29 cellular contexts compared by ENCODE assay signal in the genomic region with DNA sequence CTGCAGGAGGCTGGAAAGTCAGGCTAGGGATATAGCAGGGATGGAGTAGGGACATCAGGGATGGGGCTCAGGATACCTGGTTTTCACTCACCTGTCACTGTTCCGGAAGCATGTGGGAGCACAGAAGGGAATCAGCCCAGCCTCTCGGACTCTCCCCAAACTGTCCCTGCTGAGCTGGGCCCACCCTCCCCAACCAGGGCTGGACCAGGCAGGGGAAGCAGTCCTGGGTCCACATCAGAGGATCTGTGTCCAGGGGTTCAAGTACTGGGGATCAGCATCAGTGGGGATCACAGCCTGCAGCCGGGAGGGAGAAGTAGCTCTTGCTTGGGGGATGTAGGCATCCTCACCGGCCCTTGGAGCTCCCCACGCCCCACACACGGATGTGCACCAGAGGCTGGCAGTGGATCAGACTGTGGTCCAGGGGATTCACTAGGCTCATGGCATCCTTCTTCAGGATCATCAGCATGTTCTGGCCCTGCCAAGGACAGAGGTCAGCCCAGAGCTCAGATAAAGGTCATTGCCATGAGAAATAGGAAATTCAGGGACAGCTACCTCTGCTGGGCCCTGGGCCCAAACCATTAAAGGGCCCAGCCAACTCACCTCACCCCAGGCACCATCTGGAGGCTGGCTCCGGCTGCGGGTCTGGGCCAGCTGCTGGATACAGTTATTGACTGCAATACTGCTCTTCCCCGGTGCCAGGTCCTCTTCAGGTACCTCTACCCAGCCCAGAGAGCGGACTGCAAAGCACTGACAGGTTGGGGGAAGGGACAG. TPM values are rescaled to one million over a fixed set of nuclear protein-coding genes. Genes with fewer than 3 reads are reported as not detected.
A peak's percentile ranks its signal among the peaks of the same experiment; 100 is the strongest.
DNase-seq lines count a peak whose midpoint lies in the region; ATAC-seq and TF ChIP-seq lines count a peak whose summit lies in the region.
"Had no signal": no experiment of that assay in that cellular context is flagged by ENCODE, and none has a peak within 500 bp of the region (broad histone marks: within the 10 kb centered on the region; RNA-seq: fewer than 3 reads in every experiment).

No MANE protein-coding gene starts in this region.

- no peak overlapping the region for H3K27ac ChIP-seq in upper lobe of right lung
- H3K27ac ChIP-seq: A549, coronary artery had no signal

- peaks cover 14% of the 10 kb centered on the region for H3K36me3 ChIP-seq in upper lobe of right lung

- TF ChIP-seq CTCF in natural killer cell (IDR thresholded peaks at IDR 0.05): no peak
- TF ChIP-seq CTCF in brain (conservative IDR thresholded peaks at IDR 0.05): no peak
- no peak for TF ChIP-seq CTCF in neural crest cell (conservative IDR thresholded peaks at IDR 0.05)
- no peak for TF ChIP-seq CTCF in upper lobe of right lung (IDR thresholded peaks at IDR 0.05)

- H3K36me3 Mint-ChIP-seq in natural killer cell (no peaks in the 10 kb centered on the region), brain (peaks cover 39% of the 10 kb centered on the region), neural crest cell (ENCODE audit: low read depth) (peaks cover 2% of the 10 kb centered on the region)
- peaks cover 5% of the 10 kb centered on the region for H3K36me3 Mint-ChIP-seq in natural killer cell treated with Interleukin-12 subunit alpha and Interleukin-12 subunit beta and Interleukin-15 and Interleukin-18, amount 100 ng/mL, for 72 hours

- peaks cover 26% of the 10 kb centered on the region for H3K4me1 ChIP-seq in upper lobe of right lung

- H3K4me3 Mint-ChIP-seq in natural killer cell (no peak overlapping the region), brain (peak overlapping the region in 3 of 5 experiments; percentile 93 to 97 (median 94)), neural crest cell (peak overlapping the region; percentile 98)
- H3K4me3 Mint-ChIP-seq in natural killer cell treated with Interleukin-12 subunit alpha and Interleukin-12 subunit beta and Interleukin-15 and Interleukin-18, amount 100 ng/mL, for 72 hours: no peak overlapping the region

- no peak overlapping the region for H3K4me3 ChIP-seq in upper lobe of right lung
- H3K4me3 ChIP-seq: A549, coronary artery had no signal

- H3K9me3 Mint-ChIP-seq in natural killer cell (no peaks in the 10 kb centered on the region), brain (no peaks in the 10 kb centered on the region), neural crest cell (no peaks in the 10 kb centered on the region)
- H3K9me3 Mint-ChIP-seq in natural killer cell treated with Interleukin-12 subunit alpha and Interleukin-12 subunit beta and Interleukin-15 and Interleukin-18, amount 100 ng/mL, for 72 hours: no peaks in the 10 kb centered on the region
- H3K9me3 Mint-ChIP-seq: activated CD8-positive, alpha-beta T cell treated with anti-CD3 and anti-CD28 coated beads for 36 hours; activated naive CD8-positive, alpha-beta T cell treated with anti-CD3 and anti-CD28 coated beads for 36 hours had no signal

- ATAC-seq in natural killer cell: no peak
- no peak for ATAC-seq in natural killer cell treated with Interleukin-12 subunit alpha and Interleukin-12 subunit beta and Interleukin-15 and Interleukin-18, amount 100 ng/mL, for 72 hours
- ATAC-seq in GM18870 (IDR thresholded peaks at IDR 0.05; ENCODE audit: unreplicated experiment): no peak
- no peak for ATAC-seq in upper lobe of right lung
- ATAC-seq: A549; activated CD8-positive, alpha-beta T cell treated with anti-CD3 and anti-CD28 coated beads for 36 hours; stimulated activated naive CD8-positive, alpha-beta T cell treated with anti-CD3 and anti-CD28 coated beads, Interleukin-15, Interleukin-2, amounts not matched to agents 100 U/mL and 50 U/mL, for 24 hours had no signal

- no peak for DNase-seq in natural killer cell
- DNase-seq in natural killer cell treated with Interleukin-12 subunit alpha and Interleukin-12 subunit beta and Interleukin-15 and Interleukin-18, amount 100 ng/mL, for 72 hours (ENCODE audit: low spot score): no peak
- DNase-seq in neural crest cell (ENCODE audit: low read depth, low spot score): no peak
- no peak for DNase-seq in DMS153 treated with DMSO at 0.1 percent for 48 hours (lab: John Stamatoyannopoulos, UW; ENCODE audit: unreplicated experiment)
- no peak for DNase-seq in SK-N-DZ (ENCODE audit: low spot score)
- no peak for DNase-seq in upper lobe of right lung
- DNase-seq: activated CD4-positive, alpha-beta T cell treated with anti-CD3 and anti-CD28 coated beads for 1 hour; activated CD8-positive, alpha-beta T cell treated with anti-CD3 and anti-CD28 coated beads for 36 hours; activated effector memory CD4-positive, alpha-beta T cell treated with anti-CD3 and anti-CD28 coated beads, Interleukin-2, amount 50 U/mL, for 16 hours; activated naive CD8-positive, alpha-beta T cell treated with anti-CD3 and anti-CD28 coated beads for 36 hours; activated T-cell treated with anti-CD3 and anti-CD28 coated beads for 4 hours; AML-193; effector memory CD4-positive, alpha-beta T cell; GDM1; MV-4-11; NCI-H1436; NCI-H2081 treated with DMSO at 0.1 percent for 48 hours; NCI-H345; occipital lobe; Right ventricle myocardium superior; stimulated activated CD4-positive, alpha-beta T cell treated with anti-CD3 and anti-CD28 coated beads, Interleukin-1b, Interleukin-23, amount 100 ng/mL, for 48 hours; stimulated activated naive CD8-positive, alpha-beta T cell treated with anti-CD3 and anti-CD28 coated beads, Interleukin-15, Interleukin-2, amounts not matched to agents 100 U/mL and 50 U/mL, for 24 hours had no signal

- H3K4me1 Mint-ChIP-seq in natural killer cell: peaks cover 37 to 48% of the 10 kb centered on the region in 2 donors
- H3K4me1 Mint-ChIP-seq in natural killer cell treated with Interleukin-12 subunit alpha and Interleukin-12 subunit beta and Interleukin-15 and Interleukin-18, amount 100 ng/mL, for 72 hours (ENCODE audit: low read depth in 2 of 2): peaks cover 30% of the 10 kb centered on the region in 2 donors
- peaks cover 73% of the 10 kb centered on the region for H3K4me1 Mint-ChIP-seq in brain
- H3K4me1 Mint-ChIP-seq in neural crest cell: peaks cover 41% of the 10 kb centered on the region

- H3K27me3 ChIP-seq in upper lobe of right lung: no peaks in the 10 kb centered on the region
- H3K27me3 ChIP-seq: ascending aorta had no signal

- peak overlapping the region; percentile 94 to 96 for H3K27ac Mint-ChIP-seq in natural killer cell
- H3K27ac Mint-ChIP-seq in natural killer cell treated with Interleukin-12 subunit alpha and Interleukin-12 subunit beta and Interleukin-15 and Interleukin-18, amount 100 ng/mL, for 72 hours: peak overlapping the region in 1 of 2 donors; percentile 73
- H3K27ac Mint-ChIP-seq in brain: peak overlapping the region in 3 of 5 experiments; percentile 93 to 98 (median 95)
- H3K27ac Mint-ChIP-seq in neural crest cell (ENCODE audit: unreplicated experiment): no peak overlapping the region
- H3K27ac Mint-ChIP-seq: activated naive CD8-positive, alpha-beta T cell treated with anti-CD3 and anti-CD28 coated beads for 36 hours had no signal

- H3K9me3 ChIP-seq in upper lobe of right lung: no peaks in the 10 kb centered on the region
- H3K9me3 ChIP-seq: A549, ascending aorta had no signal

- intact Hi-C loops in natural killer cell (cut with micrococcal nuclease): no loop called here
- intact Hi-C loops in upper lobe of right lung (cut with DNase I): loop anchor here (10.0 kb wide), 1 partner anchor 73 kb away; a partner anchor contains a TSS

- H3K27me3 Mint-ChIP-seq in natural killer cell (ENCODE audit: low read depth in 2 of 2) (no peaks in the 10 kb centered on the region), brain (peaks cover 17% of the 10 kb centered on the region), neural crest cell (ENCODE audit: low read depth) (no peaks in the 10 kb centered on the region)
- no peaks in the 10 kb centered on the region for H3K27me3 Mint-ChIP-seq in natural killer cell treated with Interleukin-12 subunit alpha and Interleukin-12 subunit beta and Interleukin-15 and Interleukin-18, amount 100 ng/mL, for 72 hours
- H3K27me3 Mint-ChIP-seq: activated CD8-positive, alpha-beta T cell treated with anti-CD3 and anti-CD28 coated beads for 36 hours; activated naive CD8-positive, alpha-beta T cell treated with anti-CD3 and anti-CD28 coated beads for 36 hours had no signal

RNA-seq across cellular contexts. Expression of a gene that starts 2.5 kb away (rescaled TPM):
- total RNA-seq in natural killer cell (10 to 100 TPM; 44.0 to 44.9 (median 44.4) TPM), neural crest cell (36.2 TPM in 2 replicates), upper lobe of right lung (25.8 TPM)
- total RNA-seq in natural killer cell treated with Interleukin-12 subunit alpha and Interleukin-12 subunit beta and Interleukin-15 and Interleukin-18, amount 100 ng/mL, for 72 hours: 10 to 100 TPM; 12.8 to 25.8 TPM
- polyA plus RNA-seq in brain (ENCODE audit: insufficient read depth, low read depth, low replicate concordance): 19.4 TPM
- 28.2 and 32.4 TPM in 2 replicates for polyA plus RNA-seq in SK-N-DZ (2014; cell fraction: cytosol; rRNA removed)
- polyA plus RNA-seq in SK-N-DZ (2014; cell fraction: nucleus; rRNA removed): 209 and 239 TPM in 2 replicates

RNA-seq across cellular contexts. Expression of a gene that starts 2.7 kb away (rescaled TPM):
- total RNA-seq in natural killer cell (10 to 100 TPM; 63.1 to 76.1 (median 72.3) TPM), neural crest cell (99.4 and 106 TPM in 2 replicates), upper lobe of right lung (89.4 TPM)
- total RNA-seq in natural killer cell treated with Interleukin-12 subunit alpha and Interleukin-12 subunit beta and Interleukin-15 and Interleukin-18, amount 100 ng/mL, for 72 hours: 10 to 100 TPM; 73.8 to 97.3 TPM
- 67.1 TPM for polyA plus RNA-seq in brain (ENCODE audit: insufficient read depth, low read depth, low replicate concordance)
- polyA plus RNA-seq in SK-N-DZ (2014; cell fraction: cytosol; rRNA removed): 51.7 and 60.8 TPM in 2 replicates
- polyA plus RNA-seq in SK-N-DZ (2014; cell fraction: nucleus; rRNA removed): 10.4 and 28.0 TPM in 2 replicates

RNA-seq across cellular contexts. Expression of a gene that starts 4.7 kb away (rescaled TPM):
- total RNA-seq in natural killer cell (10 to 100 TPM; 42.2 to 66.4 (median 59.4) TPM), neural crest cell (34.7 and 36.3 TPM in 2 replicates), upper lobe of right lung (19.4 TPM)
- total RNA-seq in natural killer cell treated with Interleukin-12 subunit alpha and Interleukin-12 subunit beta and Interleukin-15 and Interleukin-18, amount 100 ng/mL, for 72 hours: 10 to 100 TPM; 61.4 to 64.7 TPM
- polyA plus RNA-seq in brain (ENCODE audit: insufficient read depth, low read depth, low replicate concordance): 23.4 TPM
- 19.3 and 22.7 TPM in 2 replicates for polyA plus RNA-seq in SK-N-DZ (2014; cell fraction: cytosol; rRNA removed)
- polyA plus RNA-seq in SK-N-DZ (2014; cell fraction: nucleus; rRNA removed): 34.9 and 45.3 TPM in 2 replicates

RNA-seq across cellular contexts. Expression of a gene that starts 14.5 kb away (rescaled TPM):
- total RNA-seq in natural killer cell: 1 to 10 TPM; 5.8 to 9.4 (median 6.0) TPM
- total RNA-seq in natural killer cell treated with Interleukin-12 subunit alpha and Interleukin-12 subunit beta and Interleukin-15 and Interleukin-18, amount 100 ng/mL, for 72 hours: 1 to 10 TPM; 7.0 to 8.6 TPM
- 14.9 TPM for polyA plus RNA-seq in brain (ENCODE audit: insufficient read depth, low read depth, low replicate concordance)
- total RNA-seq in neural crest cell: 8.4 and 10.3 TPM in 2 replicates
- 0.36 TPM in 1 of 2 replicates, not detected in the other for polyA plus RNA-seq in SK-N-DZ (2014; cell fraction: cytosol; rRNA removed)
- polyA plus RNA-seq in SK-N-DZ (2014; cell fraction: nucleus; rRNA removed): 4.7 and 5.8 TPM in 2 replicates
- total RNA-seq in upper lobe of right lung: 21.4 TPM
- total RNA-seq: myocyte, occipital lobe, temporal lobe had no signal

Comparison
In these comparisons a context has a peak if more than half of its experiments do, and no peak if none do; other contexts are left out.
1. H3K4me3 Mint-ChIP-seq: peak in brain (3 of 5) and neural crest cell (single experiment); none in natural killer cell (single experiment) and natural killer cell treated with Interleukin-12 subunit alpha and Interleukin-12 subunit beta and Interleukin-15 and Interleukin-18, amount 100 ng/mL, for 72 hours (single experiment).